ENCODE assay signal across 8 cellular contexts in genomic region chr10:30784521-30784895, GRCh38.
DNase-seq lines count a peak whose midpoint lies in the region; ATAC-seq and TF ChIP-seq lines count a peak whose summit lies in the region.

No MANE protein-coding gene starts in this region.

- ATAC-seq in lower lobe of right lung (peak in 1 of 2 donors; percentile 17), HG03196 (IDR thresholded peaks at IDR 0.05; ENCODE audit: unreplicated experiment) (no peak)

- no peaks in the 10 kb centered on the region for H3K9me3 ChIP-seq in BE2C
- no peaks in the 10 kb centered on the region for H3K9me3 ChIP-seq in MG63
- no peaks in the 10 kb centered on the region for H3K9me3 ChIP-seq in lower lobe of right lung
- H3K9me3 ChIP-seq in tibial artery, result no peaks in the 10 kb centered on the region

- H3K36me3 Mint-ChIP-seq in chondrocyte (ENCODE audit: low read depth), result no peaks in the 10 kb centered on the region

- intact Hi-C loops in lower lobe of right lung (cut with DNase I), result no loop called here
- intact Hi-C loops in tibial artery (cut with DNase I; ENCODE audit: low total_unique reads), result loop anchor here (5.0 to 10.0 kb wide), 3 partner anchors 250 to 1028 kb away; partner anchors contain the start of gene ZNF438

- peak overlapping the region; percentile 65 for H3K4me3 ChIP-seq in BE2C (ENCODE audit: low read depth, low read length)
- H3K4me3 ChIP-seq in MG63, result peak overlapping the region; percentile 16; the same call in 1 of the 2 replicates
- H3K4me3 ChIP-seq in lower lobe of right lung, result peak overlapping the region; percentile 78
- peak overlapping the region; percentile 74 to 76 for H3K4me3 ChIP-seq in tibial artery

- H3K27me3 Mint-ChIP-seq in chondrocyte (ENCODE audit: low read depth), result no peaks in the 10 kb centered on the region

- no peaks in the 10 kb centered on the region for H3K36me3 ChIP-seq in BE2C
- no peaks in the 10 kb centered on the region for H3K36me3 ChIP-seq in MG63
- H3K36me3 ChIP-seq in lower lobe of right lung, result no peaks in the 10 kb centered on the region
- H3K36me3 ChIP-seq in tibial artery, result no peaks in the 10 kb centered on the region

- DNase-seq in BE2C (no peak), MG63 (no peak), chondrocyte (ENCODE audit: low spot score) (no peak), lower lobe of right lung (no peak), tibial artery (no peak), SW 1271 (lab: John Stamatoyannopoulos, UW) (no peak), NCI-H1436 treated with DMSO at 0.1 percent for 48 hours (lab: John Stamatoyannopoulos, UW) (no peak)

- H3K4me1 ChIP-seq in BE2C (peaks cover 13% of the 10 kb centered on the region), lower lobe of right lung (peaks cover 24% of the 10 kb centered on the region), tibial artery (peaks cover 0 to 22% (median 20%) of the 10 kb centered on the region in 4 donors)

- TF ChIP-seq CTCF in BE2C (IDR thresholded peaks at IDR 0.05; ENCODE audit: low read depth, low read length), result no peak
- no peak for TF ChIP-seq CTCF in chondrocyte (IDR thresholded peaks at IDR 0.05)
- no peak for TF ChIP-seq CTCF in lower lobe of right lung (IDR thresholded peaks at IDR 0.05)
- no peak for TF ChIP-seq CTCF in tibial artery (IDR thresholded peaks at IDR 0.05)

- H3K4me1 Mint-ChIP-seq in chondrocyte (ENCODE audit: low read depth), result peaks cover 30% of the 10 kb centered on the region

- no peaks in the 10 kb centered on the region for H3K9me3 Mint-ChIP-seq in chondrocyte (ENCODE audit: low read depth)

- H3K27ac ChIP-seq in lower lobe of right lung (peak overlapping the region; percentile 97), tibial artery (peak overlapping the region; percentile 97)

- H3K27me3 ChIP-seq in BE2C, result no peaks in the 10 kb centered on the region
- H3K27me3 ChIP-seq in MG63, result no peaks in the 10 kb centered on the region
- H3K27me3 ChIP-seq in lower lobe of right lung (ENCODE audit: low read depth), result no peaks in the 10 kb centered on the region
- H3K27me3 ChIP-seq in tibial artery, result no peaks in the 10 kb centered on the region

- H3K4me3 Mint-ChIP-seq in chondrocyte (ENCODE audit: unreplicated experiment), result peak overlapping the region; percentile 79

- H3K27ac Mint-ChIP-seq in chondrocyte (ENCODE audit: unreplicated experiment), result peak overlapping the region; percentile 91

Comparison
In these comparisons a context has a peak if more than half of its experiments do, and no peak if none do; other contexts are left out.
1. H3K4me3 ChIP-seq: peak in every context shown above with its lines; median percentile 78 in lower lobe of right lung; 75 in tibial artery; 65 in BE2C; 16 in MG63.